In the genomic region with DNA sequence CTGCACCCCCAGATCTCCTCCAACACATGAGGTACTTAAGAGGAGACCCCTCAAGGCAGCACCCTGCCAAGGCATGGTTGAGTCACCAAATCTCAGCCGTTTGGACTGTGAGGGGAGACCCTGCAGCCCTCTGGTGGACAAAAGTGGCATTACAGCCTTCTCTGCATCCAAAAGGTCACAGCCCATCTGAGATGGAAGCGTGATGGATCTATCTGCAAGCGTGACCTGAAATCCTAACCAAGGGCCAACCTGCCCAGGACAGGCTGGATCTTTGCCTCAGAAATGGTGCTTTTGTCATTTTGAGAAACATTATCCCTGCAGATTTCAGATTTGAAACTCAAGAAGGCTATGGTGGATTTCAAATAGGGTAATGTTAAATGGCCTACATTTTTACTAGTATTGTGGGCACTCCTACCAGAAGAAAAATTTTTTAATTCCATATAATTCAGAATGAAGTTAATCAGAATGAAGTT, we compare ENCODE assay signal across 8 cellular contexts. TPM values are rescaled to one million over a fixed set of nuclear protein-coding genes. Genes with fewer than 3 reads are reported as not detected.
DNase-seq lines count a peak whose midpoint lies in the region; ATAC-seq and TF ChIP-seq lines count a peak whose summit lies in the region.

No MANE protein-coding gene starts in this region.

- no peaks in the 10 kb centered on the region for H3K79me2 ChIP-seq in OCI-LY1 (ENCODE audit: insufficient read depth, low read length)

- TF ChIP-seq EP300 in esophagus muscularis mucosa (IDR thresholded peaks at IDR 0.05) = no peak

- H3K27me3 Mint-ChIP-seq in naive thymus-derived CD8-positive, alpha-beta T cell = peaks cover 0 to 8% (median 4%) of the 10 kb centered on the region in 5 donors

- H3K36me3 ChIP-seq in OCI-LY1 (ENCODE audit: insufficient read depth, low read length) (no peaks in the 10 kb centered on the region), esophagus muscularis mucosa (no peaks in the 10 kb centered on the region)

- H3K4me1 ChIP-seq in OCI-LY1 (ENCODE audit: insufficient read depth, low read length, severe bottlenecking) (no peaks in the 10 kb centered on the region), esophagus muscularis mucosa (peaks cover 0 to 19% (median 15%) of the 10 kb centered on the region in 4 donors)

- H3K9ac ChIP-seq in OCI-LY1 (ENCODE audit: low read length) = no peak overlapping the region

- no peak overlapping the region for H2AFZ ChIP-seq in OCI-LY1 (ENCODE audit: low read length)

- no peak overlapping the region for H3K4me2 ChIP-seq in OCI-LY1 (ENCODE audit: low read length)

- no peak overlapping the region for H3K4me3 Mint-ChIP-seq in naive thymus-derived CD8-positive, alpha-beta T cell
- no peak overlapping the region for H3K4me3 Mint-ChIP-seq in stimulated activated effector memory CD8-positive, alpha-beta T cell treated with anti-CD3 and anti-CD28 coated beads, Interleukin-12 subunit alpha, Interleukin-12 subunit beta, amount 100 ng/mL, for 72 hours

- H3K36me3 Mint-ChIP-seq in naive thymus-derived CD8-positive, alpha-beta T cell = no peaks in the 10 kb centered on the region
- no peaks in the 10 kb centered on the region for H3K36me3 Mint-ChIP-seq in stimulated activated effector memory CD8-positive, alpha-beta T cell treated with anti-CD3 and anti-CD28 coated beads, Interleukin-12 subunit alpha, Interleukin-12 subunit beta, amount 100 ng/mL, for 72 hours

- H3K4me3 ChIP-seq in OCI-LY1 (ENCODE audit: low read depth, low read length, poor library complexity, severe bottlenecking) (no peak overlapping the region), esophagus muscularis mucosa (no peak overlapping the region)

- TF ChIP-seq CTCF in OCI-LY1 (IDR thresholded peaks at IDR 0.05; ENCODE audit: low read length) = peak; percentile 88
- peak; percentile 64 to 91 (median 90) for TF ChIP-seq CTCF in esophagus muscularis mucosa (IDR thresholded peaks at IDR 0.05)

- no peaks in the 10 kb centered on the region for H4K20me1 ChIP-seq in OCI-LY1 (ENCODE audit: insufficient read depth, low read length)

- H3K9me3 ChIP-seq in OCI-LY1 (ENCODE audit: low read length) (no peaks in the 10 kb centered on the region), esophagus muscularis mucosa (no peaks in the 10 kb centered on the region)

- POLR2A ChIA-PET in naive thymus-derived CD8-positive, alpha-beta T cell (lab: Charles Lee) = interaction anchor here (1.4 kb wide), 1 partner anchor 341 kb away, joined by 3 read pairs; no protein-coding TSS in a partner anchor

- H3K27me3 ChIP-seq in OCI-LY1 (ENCODE audit: insufficient read depth, low read length) = no peaks in the 10 kb centered on the region
- H3K27me3 ChIP-seq in esophagus muscularis mucosa = no peaks in the 10 kb centered on the region

- 6% methylated on average over 3 of the region's 3 CpGs for WGBS in esophagus muscularis mucosa

- peaks cover 0 to 6% (median under 1%) of the 10 kb centered on the region in 4 donors for H3K4me1 Mint-ChIP-seq in naive thymus-derived CD8-positive, alpha-beta T cell
- H3K4me1 Mint-ChIP-seq in stimulated activated effector memory CD8-positive, alpha-beta T cell treated with anti-CD3 and anti-CD28 coated beads, Interleukin-12 subunit alpha, Interleukin-12 subunit beta, amount 100 ng/mL, for 72 hours = no peaks in the 10 kb centered on the region

- DNase-seq in Daoy (ENCODE audit: low read depth) (peak; percentile 83), activated T-cell treated with anti-CD3 and anti-CD28 coated beads for 4 hours (peak; percentile 87), esophagus muscularis mucosa (ENCODE audit: extremely low spot score) (peak; percentile 95)
- DNase-seq in naive thymus-derived CD8-positive, alpha-beta T cell = peak; percentile 67 to 90 (median 80)
- peak; percentile 82 to 92 for DNase-seq in stimulated activated effector memory CD8-positive, alpha-beta T cell treated with anti-CD3 and anti-CD28 coated beads, Interleukin-12 subunit alpha, Interleukin-12 subunit beta, amount 100 ng/mL, for 72 hours (ENCODE audit: low spot score in 2 of 2)

- peak; percentile 67 for ATAC-seq in HG02973 (IDR thresholded peaks at IDR 0.05; ENCODE audit: unreplicated experiment)
- ATAC-seq in naive thymus-derived CD8-positive, alpha-beta T cell = peak; percentile 86 to 93
- ATAC-seq in stimulated activated effector memory CD8-positive, alpha-beta T cell treated with anti-CD3 and anti-CD28 coated beads, Interleukin-12 subunit alpha, Interleukin-12 subunit beta, amount 100 ng/mL, for 72 hours = peak; percentile 88
- no peak for ATAC-seq in HG02981 (IDR thresholded peaks at IDR 0.05; ENCODE audit: unreplicated experiment)

- no peak overlapping the region for H3K27ac ChIP-seq in OCI-LY1 (ENCODE audit: low read depth, low read length, poor library complexity, severe bottlenecking)
- H3K27ac ChIP-seq in esophagus muscularis mucosa (replicated peaks in 1 of 4) = no peak overlapping the region

- no peak for TF ChIP-seq POLR2A in esophagus muscularis mucosa (IDR thresholded peaks at IDR 0.05; ENCODE audit: low read depth)

- H3F3A ChIP-seq in OCI-LY1 (ENCODE audit: insufficient read depth, low read length) = no peaks in the 10 kb centered on the region

- peak overlapping the region in 2 of 10 donors; percentile 4 to 27 for H3K27ac Mint-ChIP-seq in naive thymus-derived CD8-positive, alpha-beta T cell
- no peak overlapping the region for H3K27ac Mint-ChIP-seq in stimulated activated effector memory CD8-positive, alpha-beta T cell treated with anti-CD3 and anti-CD28 coated beads, Interleukin-12 subunit alpha, Interleukin-12 subunit beta, amount 100 ng/mL, for 72 hours

- H3K9me2 ChIP-seq in OCI-LY1 (ENCODE audit: low read depth, low read length) = no peaks in the 10 kb centered on the region

- intact Hi-C loops in esophagus muscularis mucosa (cut with DNase I) = loop anchor here (5.0 kb wide), 1 partner anchor 298 kb away; no protein-coding TSS in a partner anchor

- H3K9me3 Mint-ChIP-seq in naive thymus-derived CD8-positive, alpha-beta T cell = no peaks in the 10 kb centered on the region
- no peaks in the 10 kb centered on the region for H3K9me3 Mint-ChIP-seq in stimulated activated effector memory CD8-positive, alpha-beta T cell treated with anti-CD3 and anti-CD28 coated beads, Interleukin-12 subunit alpha, Interleukin-12 subunit beta, amount 100 ng/mL, for 72 hours

RNA-seq across cellular contexts. Expression of a gene that starts 23.7 kb away (rescaled TPM):
- 32.0 and 52.7 TPM in 2 replicates for total RNA-seq in Daoy (2014; rRNA removed; shearing (Covaris generic))
- total RNA-seq in esophagus muscularis mucosa = 10 to 100 TPM; 37.1 to 54.4 (median 46.3) TPM
- 10 to 100 TPM; 15.2 to 16.9 TPM for total RNA-seq in naive thymus-derived CD8-positive, alpha-beta T cell
- 10 to 100 TPM; 28.8 to 37.6 (median 34.9) TPM for polyA plus RNA-seq in naive thymus-derived CD8-positive, alpha-beta T cell

RNA-seq across cellular contexts. Expression of a gene that starts 58.9 kb away (rescaled TPM):
- 10.7 and 18.7 TPM in 2 replicates for total RNA-seq in Daoy (2014; rRNA removed; shearing (Covaris generic))
- 10 to 100 TPM in 3 of 4 donors, 1 to 10 TPM in 1; 9.4 to 23.9 (median 21.1) TPM for total RNA-seq in esophagus muscularis mucosa
- total RNA-seq in naive thymus-derived CD8-positive, alpha-beta T cell = 10 to 100 TPM; 15.1 to 17.3 TPM
- 10 to 100 TPM; 10.9 to 24.0 (median 21.2) TPM for polyA plus RNA-seq in naive thymus-derived CD8-positive, alpha-beta T cell
